28 cellular contexts compared by ENCODE assay signal in genomic region chr11:95361180-95361579, GRCh38.
"Had no signal": no experiment of that assay in that cellular context is flagged by ENCODE, and none has a peak within 500 bp of the region (broad histone marks: within the 10 kb centered on the region; RNA-seq: fewer than 3 reads in every experiment).

No MANE protein-coding gene starts in this region.

- H2AFZ ChIP-seq: hepatocyte, neural progenitor cell had no signal

- H3K9ac ChIP-seq: neural progenitor cell had no signal

- H3K4me3 Mint-ChIP-seq: mesothelial cell of epicardium; naive B cell; natural killer cell; nephron progenitor cell; neural progenitor cell; stimulated activated naive B cell treated with anti-CD40 and anti-IgM and Interleukin-4, amounts not matched to agents 10 μg/mL and 1 μg/mL and 100 μg/mL, for 72 hours; type B pancreatic cell had no signal

- H3K36me3 Mint-ChIP-seq: mesothelial cell of epicardium; natural killer cell; neural progenitor cell; stimulated activated naive B cell treated with anti-CD40 and anti-IgM and Interleukin-4, amounts not matched to agents 10 μg/mL and 1 μg/mL and 100 μg/mL, for 72 hours; type B pancreatic cell had no signal

- H3K4me3 ChIP-seq: hepatocyte, left ventricle myocardium inferior, lung, neural progenitor cell, pancreas, prostate gland, stomach, suprapubic skin, thoracic aorta, tibial artery, uterus had no signal

- H3K9me3 Mint-ChIP-seq: mesothelial cell of epicardium; natural killer cell; nephron progenitor cell; neural progenitor cell; stimulated activated naive B cell treated with anti-CD40 and anti-IgM and Interleukin-4, amounts not matched to agents 10 μg/mL and 1 μg/mL and 100 μg/mL, for 72 hours had no signal

- H3K4me1 Mint-ChIP-seq: natural killer cell had no signal

- H3K4me2 ChIP-seq: hepatocyte had no signal

- H3K27me3 Mint-ChIP-seq: stimulated activated naive B cell treated with anti-CD40 and anti-IgM and Interleukin-4, amounts not matched to agents 10 μg/mL and 1 μg/mL and 100 μg/mL, for 72 hours had no signal

- H3K9me3 ChIP-seq: left ventricle myocardium inferior, pancreas, prostate gland, stomach, suprapubic skin, thoracic aorta, tibial artery, uterus had no signal

- H3K27ac Mint-ChIP-seq: mesothelial cell of epicardium; natural killer cell; nephron progenitor cell; neural progenitor cell; stimulated activated naive B cell treated with anti-CD40 and anti-IgM and Interleukin-4, amounts not matched to agents 10 μg/mL and 1 μg/mL and 100 μg/mL, for 72 hours; type B pancreatic cell had no signal

- H3K4me1 ChIP-seq: prostate gland, uterus had no signal

- H3K79me2 ChIP-seq: hepatocyte had no signal

- DNase-seq: islet precursor cell; left ventricle myocardium inferior; mesendoderm; naive B cell; natural killer cell; nephron progenitor cell; nucleus accumbens; pancreas; posterior cingulate gyrus; retina; right cardiac atrium; stimulated activated CD4-positive, alpha-beta T cell treated with anti-CD3 and anti-CD28 coated beads, Interleukin-12 subunit alpha, Interleukin-12 subunit beta, amount 100 ng/mL, for 4 hours; stimulated activated CD4-positive, alpha-beta T cell treated with anti-CD3 and anti-CD28 coated beads, Interleukin-15, amount 100 ng/mL, for 24 hours; stimulated activated CD4-positive, alpha-beta T cell treated with anti-CD3 and anti-CD28 coated beads, Interleukin-2, amount 100 ng/mL, for 24 hours; stimulated activated CD4-positive, alpha-beta T cell treated with anti-CD3 and anti-CD28 coated beads, Interleukin-4, amount 100 ng/mL, for 1 hour; stimulated activated naive B cell treated with anti-CD40 and anti-IgM and Interleukin-4, amounts not matched to agents 10 μg/mL and 1 μg/mL and 100 μg/mL, for 72 hours; stimulated activated naive CD8-positive, alpha-beta T cell treated with anti-CD3 and anti-CD28 coated beads, Interleukin-15, Interleukin-2, amounts not matched to agents 100 U/mL and 50 U/mL, for 24 hours; stomach; tibial artery; uterus had no signal

- H3K27me3 ChIP-seq: hepatocyte, neural progenitor cell, pancreas, stomach, suprapubic skin, tibial artery, uterus had no signal

- H3K36me3 ChIP-seq: left ventricle myocardium inferior, neural progenitor cell, pancreas, prostate gland, stomach, suprapubic skin, thoracic aorta, tibial artery, uterus had no signal

- H3K27ac ChIP-seq: hepatocyte, left ventricle myocardium inferior, neural progenitor cell, pancreas, prostate gland, stomach, suprapubic skin, thoracic aorta, uterus had no signal
